ENCODE assay signal across 1 cellular context in the genomic region with DNA sequence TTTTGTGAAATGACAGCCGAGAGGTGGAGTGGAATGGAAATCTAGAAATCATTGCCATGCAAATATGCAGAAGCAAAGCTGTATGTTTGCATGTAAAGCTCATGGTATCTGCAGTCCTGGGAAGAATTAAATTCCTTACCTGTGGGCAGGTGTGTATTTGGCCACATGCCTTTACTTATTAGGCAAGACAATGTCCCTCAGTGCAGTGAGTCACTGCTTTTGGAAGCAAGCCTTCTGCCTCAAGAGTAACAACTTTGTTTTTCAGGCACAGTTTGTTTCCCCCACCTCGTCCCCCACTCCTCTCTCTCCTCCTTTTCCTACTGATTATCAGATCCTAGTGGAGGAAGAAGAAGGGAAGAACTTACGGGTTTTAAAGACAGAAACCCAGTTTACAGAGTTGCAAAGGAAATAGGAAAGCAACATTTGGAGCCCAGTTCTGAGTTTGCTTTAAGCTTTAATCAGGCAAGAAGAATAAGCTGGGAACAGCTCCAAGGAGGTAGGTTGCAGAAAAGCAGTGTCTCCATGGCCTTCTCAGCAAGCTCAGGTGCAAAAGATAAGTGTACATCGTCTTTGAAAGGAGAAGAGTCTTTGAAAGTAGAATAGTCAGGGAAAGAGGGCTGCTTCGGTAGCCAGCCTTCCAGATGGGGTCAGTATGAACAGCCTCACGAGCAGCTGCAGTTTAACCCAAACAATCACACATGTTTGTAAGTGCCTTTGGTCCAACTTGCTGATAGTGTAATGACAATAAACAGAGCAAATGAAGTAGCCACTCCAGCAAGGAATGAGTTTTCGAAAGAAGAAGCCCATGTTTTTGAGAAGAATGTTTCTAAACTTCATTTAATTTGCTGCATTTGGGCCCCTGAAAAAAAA.
TF ChIP-seq lines count a peak whose summit lies in the region.

No MANE protein-coding gene starts in this region.

TF ChIP-seq in SK-N-SH, 30 proteins besides CTCF, POLR2A, EP300 and RAD21 (continued from another document):
- TF ChIP-seq, protein P1, sequence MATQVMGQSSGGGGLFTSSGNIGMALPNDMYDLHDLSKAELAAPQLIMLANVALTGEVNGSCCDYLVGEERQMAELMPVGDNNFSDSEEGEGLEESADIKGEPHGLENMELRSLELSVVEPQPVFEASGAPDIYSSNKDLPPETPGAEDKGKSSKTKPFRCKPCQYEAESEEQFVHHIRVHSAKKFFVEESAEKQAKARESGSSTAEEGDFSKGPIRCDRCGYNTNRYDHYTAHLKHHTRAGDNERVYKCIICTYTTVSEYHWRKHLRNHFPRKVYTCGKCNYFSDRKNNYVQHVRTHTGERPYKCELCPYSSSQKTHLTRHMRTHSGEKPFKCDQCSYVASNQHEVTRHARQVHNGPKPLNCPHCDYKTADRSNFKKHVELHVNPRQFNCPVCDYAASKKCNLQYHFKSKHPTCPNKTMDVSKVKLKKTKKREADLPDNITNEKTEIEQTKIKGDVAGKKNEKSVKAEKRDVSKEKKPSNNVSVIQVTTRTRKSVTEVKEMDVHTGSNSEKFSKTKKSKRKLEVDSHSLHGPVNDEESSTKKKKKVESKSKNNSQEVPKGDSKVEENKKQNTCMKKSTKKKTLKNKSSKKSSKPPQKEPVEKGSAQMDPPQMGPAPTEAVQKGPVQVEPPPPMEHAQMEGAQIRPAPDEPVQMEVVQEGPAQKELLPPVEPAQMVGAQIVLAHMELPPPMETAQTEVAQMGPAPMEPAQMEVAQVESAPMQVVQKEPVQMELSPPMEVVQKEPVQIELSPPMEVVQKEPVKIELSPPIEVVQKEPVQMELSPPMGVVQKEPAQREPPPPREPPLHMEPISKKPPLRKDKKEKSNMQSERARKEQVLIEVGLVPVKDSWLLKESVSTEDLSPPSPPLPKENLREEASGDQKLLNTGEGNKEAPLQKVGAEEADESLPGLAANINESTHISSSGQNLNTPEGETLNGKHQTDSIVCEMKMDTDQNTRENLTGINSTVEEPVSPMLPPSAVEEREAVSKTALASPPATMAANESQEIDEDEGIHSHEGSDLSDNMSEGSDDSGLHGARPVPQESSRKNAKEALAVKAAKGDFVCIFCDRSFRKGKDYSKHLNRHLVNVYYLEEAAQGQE (IDR thresholded peaks at IDR 0.05; ENCODE audit: low read depth, low read length) = no peak
- TF ChIP-seq, protein P2, sequence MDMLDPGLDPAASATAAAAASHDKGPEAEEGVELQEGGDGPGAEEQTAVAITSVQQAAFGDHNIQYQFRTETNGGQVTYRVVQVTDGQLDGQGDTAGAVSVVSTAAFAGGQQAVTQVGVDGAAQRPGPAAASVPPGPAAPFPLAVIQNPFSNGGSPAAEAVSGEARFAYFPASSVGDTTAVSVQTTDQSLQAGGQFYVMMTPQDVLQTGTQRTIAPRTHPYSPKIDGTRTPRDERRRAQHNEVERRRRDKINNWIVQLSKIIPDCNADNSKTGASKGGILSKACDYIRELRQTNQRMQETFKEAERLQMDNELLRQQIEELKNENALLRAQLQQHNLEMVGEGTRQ (IDR thresholded peaks at IDR 0.05; ENCODE audit: borderline replicate concordance, low read depth, low read length) = no peak
- no peak for TF ChIP-seq RXRA (IDR thresholded peaks at IDR 0.05; ENCODE audit: borderline replicate concordance, low read depth)
- no peak for TF ChIP-seq CHD2 (IDR thresholded peaks at IDR 0.05; ENCODE audit: low read length, partially characterized antibody)
- no peak for TF ChIP-seq TEAD4 (IDR thresholded peaks at IDR 0.05; ENCODE audit: borderline replicate concordance, insufficient read depth)
- no peak for TF ChIP-seq FOXM1 (IDR thresholded peaks at IDR 0.05; ENCODE audit: low read depth)
- no peak for TF ChIP-seq MEF2A (IDR thresholded peaks at IDR 0.05; ENCODE audit: borderline replicate concordance, low read depth)
- TF ChIP-seq FOSL2 (IDR thresholded peaks at IDR 0.05; ENCODE audit: borderline replicate concordance, low read depth) = no peak
